ENCODE assay signal across 27 cellular contexts in genomic region chr6:84172574-84172973, GRCh38. TPM values are rescaled to one million over a fixed set of nuclear protein-coding genes. Genes with fewer than 3 reads are reported as not detected.
DNase-seq lines count a peak whose midpoint lies in the region; ATAC-seq, FAIRE-seq and TF ChIP-seq lines count a peak whose summit lies in the region.
"Had no signal": no experiment of that assay in that cellular context is flagged by ENCODE, and none has a peak within 500 bp of the region (broad histone marks: within the 10 kb centered on the region; RNA-seq: fewer than 3 reads in every experiment).

No MANE protein-coding gene starts in this region.

- H2AFZ ChIP-seq in osteoblast (ENCODE audit: low read length), result no peak overlapping the region

- H3K27me3 ChIP-seq in right lobe of liver, result no peaks in the 10 kb centered on the region
- H3K27me3 ChIP-seq in osteoblast (ENCODE audit: insufficient read depth, low read length), result no peaks in the 10 kb centered on the region
- H3K27me3 ChIP-seq: BE2C; BLaER1 treated with 17β-estradiol and CSF1 and Interleukin-3, amounts not matched to agents 10 nM and 100 nM had no signal

- FAIRE-seq in GM12892 (lab: Jason Lieb, UNC), result peak; percentile 61
- FAIRE-seq: A549, GM12891, GM19239, H54 had no signal

- 15% methylated on average over 1 of the region's 1 CpG for WGBS in right lobe of liver (ENCODE audit: insufficient coverage, low coverage, low lambda C conversion rate, missing lambda C conversion rate)

- ATAC-seq in left lobe of liver (peak; percentile 85), right lobe of liver (peak; percentile 62 to 94 (median 88)), GM18502 (IDR thresholded peaks at IDR 0.05; ENCODE audit: poor library complexity, unreplicated experiment) (no peak), GM19328 (IDR thresholded peaks at IDR 0.05; ENCODE audit: unreplicated experiment) (no peak), Right ventricle myocardium superior (ENCODE audit: poor library complexity) (no peak)
- no peak for ATAC-seq in activated CD4-positive, alpha-beta T cell treated with anti-CD3 and anti-CD28 coated beads for 36 hours
- ATAC-seq: A549 had no signal

- intact Hi-C loops in right lobe of liver (cut with DNase I) (no loop called here), Right ventricle myocardium superior (cut with DNase I) (no loop called here)
- intact Hi-C loops in activated CD4-positive, alpha-beta T cell treated with anti-CD3 and anti-CD28 coated beads for 36 hours (cut with DNase I, micrococcal nuclease), result no loop called here

- POLR2A ChIA-PET in activated CD4-positive, alpha-beta T cell treated with anti-CD3 and anti-CD28 coated beads for 36 hours (lab: Charles Lee), result no interaction called here

- no peaks in the 10 kb centered on the region for H3K27me3 Mint-ChIP-seq in activated CD4-positive, alpha-beta T cell treated with anti-CD3 and anti-CD28 coated beads for 36 hours
- H3K27me3 Mint-ChIP-seq: CD4-positive, alpha-beta T cell; CD8-positive, alpha-beta memory T cell had no signal

- no peak for TF ChIP-seq POLR2A in GM12892 (IDR thresholded peaks at IDR 0.05; ENCODE audit: low read depth, low read length)
- TF ChIP-seq POLR2A in right lobe of liver (IDR thresholded peaks at IDR 0.05), result no peak

- H4K20me1 ChIP-seq in osteoblast (ENCODE audit: insufficient read depth, low read length), result no peaks in the 10 kb centered on the region
- H4K20me1 ChIP-seq: BLaER1 treated with 17β-estradiol and CSF1 and Interleukin-3, amounts not matched to agents 10 nM and 100 nM had no signal

- H3K9me3 Mint-ChIP-seq in activated CD4-positive, alpha-beta T cell treated with anti-CD3 and anti-CD28 coated beads for 36 hours (ENCODE audit: low read depth), result peaks cover 2% of the 10 kb centered on the region
- H3K9me3 Mint-ChIP-seq: CD8-positive, alpha-beta memory T cell; HFFc6 had no signal

- H3K4me3 ChIP-seq in right lobe of liver (no peak overlapping the region), osteoblast (ENCODE audit: insufficient read depth, low read length) (no peak overlapping the region)
- H3K4me3 ChIP-seq: A549; BLaER1 treated with 17β-estradiol and CSF1 and Interleukin-3, amounts not matched to agents 10 nM and 100 nM; HAP-1 had no signal

- CTCF ChIA-PET in activated CD4-positive, alpha-beta T cell treated with anti-CD3 and anti-CD28 coated beads for 36 hours (lab: Charles Lee), result no interaction called here

- H3K27ac ChIP-seq in right lobe of liver, result peak overlapping the region in 2 of 3 donors; percentile 53 to 73
- H3K27ac ChIP-seq in osteoblast (ENCODE audit: low read depth, low read length), result no peak overlapping the region
- H3K27ac ChIP-seq: A549; BLaER1 treated with 17β-estradiol and CSF1 and Interleukin-3, amounts not matched to agents 10 nM and 100 nM had no signal

- peaks cover 22% of the 10 kb centered on the region for H3K36me3 Mint-ChIP-seq in activated CD4-positive, alpha-beta T cell treated with anti-CD3 and anti-CD28 coated beads for 36 hours (ENCODE audit: low read depth)

- H3K4me1 ChIP-seq in right lobe of liver, result peaks cover 0 to 18% (median 0%) of the 10 kb centered on the region in 4 donors
- H3K4me1 ChIP-seq in osteoblast (ENCODE audit: insufficient read depth, low read length), result no peaks in the 10 kb centered on the region
- H3K4me1 ChIP-seq: A549, BE2C, HAP-1 had no signal

- H3K4me1 Mint-ChIP-seq in activated CD4-positive, alpha-beta T cell treated with anti-CD3 and anti-CD28 coated beads for 36 hours, result no peaks in the 10 kb centered on the region
- H3K4me1 Mint-ChIP-seq: CD8-positive, alpha-beta memory T cell had no signal

- H3K4me3 Mint-ChIP-seq in activated CD4-positive, alpha-beta T cell treated with anti-CD3 and anti-CD28 coated beads for 36 hours, result no peak overlapping the region
- H3K4me3 Mint-ChIP-seq: CD14-positive monocyte; CD4-positive, alpha-beta T cell; CD8-positive, alpha-beta memory T cell; HFFc6 had no signal

- H3K36me3 ChIP-seq in right lobe of liver (no peaks in the 10 kb centered on the region), osteoblast (ENCODE audit: insufficient read depth, low read length) (no peaks in the 10 kb centered on the region)
- H3K36me3 ChIP-seq: HAP-1 had no signal

- H3K4me2 ChIP-seq in osteoblast (ENCODE audit: insufficient read depth, low read length), result no peak overlapping the region
- H3K4me2 ChIP-seq: A549; BLaER1 treated with 17β-estradiol and CSF1 and Interleukin-3, amounts not matched to agents 10 nM and 100 nM had no signal

- H3K9me3 ChIP-seq in right lobe of liver (no peaks in the 10 kb centered on the region), osteoblast (ENCODE audit: low read depth, low read length) (no peaks in the 10 kb centered on the region)
- H3K9me3 ChIP-seq: A549; BE2C; BLaER1 treated with 17β-estradiol and CSF1 and Interleukin-3, amounts not matched to agents 10 nM and 100 nM; HAP-1 had no signal

- no peak overlapping the region for H3K27ac Mint-ChIP-seq in activated CD4-positive, alpha-beta T cell treated with anti-CD3 and anti-CD28 coated beads for 36 hours
- H3K27ac Mint-ChIP-seq: CD14-positive monocyte; CD4-positive, alpha-beta T cell; CD8-positive, alpha-beta memory T cell; HFFc6 had no signal

- DNase-seq in GM12892 (ENCODE audit: insufficient read length) (no peak), left lobe of liver (ENCODE audit: low spot score) (no peak), right lobe of liver (no peak), osteoblast (ENCODE audit: insufficient read length, low spot score, missing footprints) (peak; percentile 38), Right ventricle myocardium superior (no peak)
- no peak for DNase-seq in activated CD4-positive, alpha-beta T cell treated with anti-CD3 and anti-CD28 coated beads for 36 hours
- DNase-seq: 8988T; ACHN; AML-193; BE2C; Calu3; CD4-positive, alpha-beta T cell; CD8-positive, alpha-beta memory T cell; DMS53; DMS79 treated with DMSO at 0.1 percent for 48 hours; GF-D8; GOT3; HFFc6 had no signal

- H3K79me2 ChIP-seq in osteoblast (ENCODE audit: insufficient read depth, low read length), result no peaks in the 10 kb centered on the region

- TF ChIP-seq CTCF in right lobe of liver (IDR thresholded peaks at IDR 0.05), result no peak
- TF ChIP-seq CTCF in osteoblast (IDR thresholded peaks at IDR 0.05; ENCODE audit: extremely low read depth, low read depth, low read length), result no peak

RNA-seq across cellular contexts. Expression of gene CEP162, which starts 54.9 kb away (rescaled TPM):
- polyA plus RNA-seq in GM12892 (2012; ENCODE audit: missing spikeins), result 4.8 TPM
- total RNA-seq in left lobe of liver, result 1.7 TPM
- total RNA-seq in right lobe of liver, result 1 to 10 TPM; 1.7 to 3.8 (median 2.5) TPM
- total RNA-seq in osteoblast, result 17.0 and 17.4 TPM in 2 replicates
- total RNA-seq in activated CD4-positive, alpha-beta T cell treated with anti-CD3 and anti-CD28 coated beads for 36 hours, result 1 to 10 TPM; 7.2 to 7.3 TPM
- 4.5 TPM for total RNA-seq in Right ventricle myocardium superior

Comparison
In these comparisons a context has a peak if more than half of its experiments do, and no peak if none do; other contexts are left out.
1. ATAC-seq: peak in left lobe of liver (single experiment) and right lobe of liver (4 of 4); none in GM18502 (single experiment), GM19328 (single experiment), activated CD4-positive, alpha-beta T cell treated with anti-CD3 and anti-CD28 coated beads for 36 hours (single experiment) and Right ventricle myocardium superior (single experiment).